Comparison of ENCODE assay signal across 8 cellular contexts in the genomic region with DNA sequence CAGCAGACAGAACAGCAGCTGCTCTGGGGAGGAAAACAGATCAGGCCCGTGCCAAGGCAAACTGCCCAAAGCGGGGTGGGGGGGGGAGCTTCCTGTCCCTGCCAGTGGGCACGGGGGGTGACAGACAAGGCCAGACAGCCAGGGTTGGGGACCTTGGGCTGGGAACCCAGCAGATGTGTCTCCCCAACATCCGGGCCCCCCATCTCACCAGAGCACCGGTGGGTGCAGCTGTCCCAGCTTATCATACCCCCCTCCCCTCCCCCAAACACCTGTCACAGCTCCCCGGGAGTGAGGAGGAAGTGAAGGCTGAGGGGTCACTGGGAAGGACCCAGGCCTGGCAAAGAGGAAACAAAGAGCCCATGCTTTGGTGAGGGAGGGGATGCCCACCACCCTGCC. TPM values are rescaled to one million over a fixed set of nuclear protein-coding genes. Genes with fewer than 3 reads are reported as not detected.
DNase-seq lines count a peak whose midpoint lies in the region; ATAC-seq, FAIRE-seq and TF ChIP-seq lines count a peak whose summit lies in the region.

No MANE protein-coding gene starts in this region.

- H3K4me3 ChIP-seq in DND-41 (ENCODE audit: low read depth in 1 of 2, low read length in 2 of 2) (peak overlapping the region; percentile 82 to 90; a peak in 3 of 4 replicates), NT2/D1 (ENCODE audit: insufficient read length, low read depth) (peak overlapping the region; percentile 88), bronchial epithelial cell (ENCODE audit: low read depth, low read length) (peak overlapping the region; percentile 99), lower leg skin (ENCODE audit: low read depth, poor library complexity, severe bottlenecking) (peak overlapping the region; percentile 74), tibial artery (peak overlapping the region; percentile 62 to 79)

- DNase-seq in DND-41 = peak; percentile 78
- no peak for DNase-seq in NT2/D1 (ENCODE audit: low read depth, low spot score)
- no peak for DNase-seq in bronchial epithelial cell (ENCODE audit: low read depth)
- DNase-seq in lower leg skin (ENCODE audit: low spot score in 2 of 2) = no peak
- peak in 1 of 2 donors; percentile 90 for DNase-seq in tibial artery
- no peak for DNase-seq in superior temporal gyrus (ENCODE audit: extremely low spot score)
- no peak for DNase-seq in NCI-H1436 (lab: John Stamatoyannopoulos, UW)
- no peak for DNase-seq in Ammon's horn (ENCODE audit: low spot score)

- H3K9ac ChIP-seq in DND-41 (ENCODE audit: low read depth, low read length) (peak overlapping the region; percentile 83), NT2/D1 (ENCODE audit: insufficient read length, low read depth) (peak overlapping the region; percentile 96)

- intact Hi-C loops in lower leg skin (cut with DNase I; ENCODE audit: low total_unique reads) (no loop called here), tibial artery (cut with DNase I; ENCODE audit: low total_unique reads) (no loop called here)

- peak overlapping the region; percentile 71; the same call in 1 of the 2 replicates for H2AFZ ChIP-seq in DND-41 (ENCODE audit: low read depth, low read length)

- H3K79me2 ChIP-seq in DND-41 (ENCODE audit: insufficient read depth, low read length) = peaks cover 46% of the 10 kb centered on the region

- FAIRE-seq in bronchial epithelial cell (lab: Jason Lieb, UNC) = no peak

- H3K27me3 ChIP-seq in DND-41 (ENCODE audit: insufficient read depth, low read length, poor library complexity) = no peaks in the 10 kb centered on the region
- no peaks in the 10 kb centered on the region for H3K27me3 ChIP-seq in NT2/D1 (ENCODE audit: insufficient read depth, insufficient read length)
- no peaks in the 10 kb centered on the region for H3K27me3 ChIP-seq in bronchial epithelial cell (ENCODE audit: control insufficient read depth, insufficient read depth, low read length)
- H3K27me3 ChIP-seq in tibial artery = no peaks in the 10 kb centered on the region

- H3K36me3 ChIP-seq in DND-41 (ENCODE audit: insufficient read depth, low read length) = peaks cover 30% of the 10 kb centered on the region
- peaks cover 34% of the 10 kb centered on the region for H3K36me3 ChIP-seq in NT2/D1 (ENCODE audit: insufficient read depth, insufficient read length, low read length)
- peaks cover 11% of the 10 kb centered on the region for H3K36me3 ChIP-seq in bronchial epithelial cell (ENCODE audit: control insufficient read depth, insufficient read depth, low read length)
- peaks cover 0 to 15% (median 0%) of the 10 kb centered on the region in 3 donors for H3K36me3 ChIP-seq in tibial artery

- ATAC-seq in DND-41 (ENCODE audit: insufficient read depth, low read depth) = peak; percentile 11

- H3K4me2 ChIP-seq in DND-41 (ENCODE audit: insufficient read depth, low read length) = peak overlapping the region; percentile 93

- H3K9me3 ChIP-seq in DND-41 (ENCODE audit: insufficient read depth, low read length, severe bottlenecking) (no peaks in the 10 kb centered on the region), NT2/D1 (ENCODE audit: insufficient read depth, low read length) (no peaks in the 10 kb centered on the region), tibial artery (no peaks in the 10 kb centered on the region)

- no peak for TF ChIP-seq POLR2A in lower leg skin (IDR thresholded peaks at IDR 0.05)

- H3K4me1 ChIP-seq in DND-41 (ENCODE audit: insufficient read depth, low read length) (peaks cover 52% of the 10 kb centered on the region), NT2/D1 (ENCODE audit: insufficient read depth, insufficient read length) (peaks cover 38% of the 10 kb centered on the region), tibial artery (peaks cover 0 to 53% (median 39%) of the 10 kb centered on the region in 4 donors)

- H4K20me1 ChIP-seq in DND-41 (ENCODE audit: insufficient read depth, low read length) = peaks cover 31% of the 10 kb centered on the region

- WGBS in lower leg skin, 2 donors = 4 to 8% methylated on average over 5 to 6 of the region's 6 CpGs

- H3K27ac ChIP-seq in DND-41 (ENCODE audit: low read length) = peak overlapping the region; percentile 91
- H3K27ac ChIP-seq in tibial artery = peak overlapping the region; percentile 87 to 89

- TF ChIP-seq CTCF in DND-41 (IDR thresholded peaks at IDR 0.05; ENCODE audit: borderline replicate concordance, extremely low read depth, low read length, poor library complexity, severe bottlenecking) = no peak
- TF ChIP-seq CTCF in bronchial epithelial cell (IDR thresholded peaks at IDR 0.05; ENCODE audit: insufficient read depth, low read length, severe bottlenecking) = no peak
- TF ChIP-seq CTCF in lower leg skin (IDR thresholded peaks at IDR 0.05) = no peak
- TF ChIP-seq CTCF in tibial artery (IDR thresholded peaks at IDR 0.05) = no peak

RNA-seq across cellular contexts. Expression of a gene that starts 1.3 kb away (rescaled TPM):
- total RNA-seq in bronchial epithelial cell = 392 and 481 TPM in 2 replicates
- 100 to 1,000 TPM; 178 to 230 (median 203) TPM for total RNA-seq in lower leg skin

RNA-seq across cellular contexts. Expression of a gene that starts 4.5 kb away (rescaled TPM):
- total RNA-seq in bronchial epithelial cell (45.0 and 91.1 TPM in 2 replicates), lower leg skin (10 to 100 TPM; 47.7 to 70.3 (median 56.4) TPM)

RNA-seq across cellular contexts. Expression of a gene that starts 5.9 kb away (rescaled TPM):
- total RNA-seq in bronchial epithelial cell (20.8 and 33.3 TPM in 2 replicates), lower leg skin (10 to 100 TPM; 30.5 to 38.4 (median 37.4) TPM)

RNA-seq across cellular contexts. Expression of a gene that starts 11.0 kb away (rescaled TPM):
- total RNA-seq in bronchial epithelial cell (6.7 and 12.4 TPM in 2 replicates), lower leg skin (10 to 100 TPM; 45.9 to 71.2 (median 65.6) TPM)

RNA-seq across cellular contexts. Expression of a gene that starts 15.1 kb away (rescaled TPM):
- 3.4 and 10.1 TPM in 2 replicates for total RNA-seq in bronchial epithelial cell
- 10 to 100 TPM; 19.2 to 37.6 (median 30.8) TPM for total RNA-seq in lower leg skin
